Comparison of ENCODE assay signal across 9 cellular contexts in genomic region chr1:2921970-2922686, GRCh38.
A peak's percentile ranks its signal among the peaks of the same experiment; 100 is the strongest.
DNase-seq lines count a peak whose midpoint lies in the region; ATAC-seq, FAIRE-seq and TF ChIP-seq lines count a peak whose summit lies in the region.
"Had no signal": no experiment of that assay in that cellular context is flagged by ENCODE, and none has a peak within 500 bp of the region (broad histone marks: within the 10 kb centered on the region; RNA-seq: fewer than 3 reads in every experiment).

No MANE protein-coding gene starts in this region.

- H3K4me3 Mint-ChIP-seq in T-cell, result no peak overlapping the region

- POLR2A ChIA-PET in T-cell (lab: Charles Lee), result no interaction called here

- H3K27ac Mint-ChIP-seq in T-cell, result no peak overlapping the region

- no peaks in the 10 kb centered on the region for H3K9me3 Mint-ChIP-seq in T-cell

- H3K9ac ChIP-seq in colonic mucosa (ENCODE audit: low read depth in 2 of 2, low read length in 2 of 2), result no peak overlapping the region

- no peak for TF ChIP-seq POLR2A in vagina (IDR thresholded peaks at IDR 0.05)

- intact Hi-C loops in colonic mucosa (cut with DNase I), result loop anchor here (5.0 kb wide), 1 partner anchor 100 kb away; no protein-coding TSS in a partner anchor
- intact Hi-C loops in vagina (cut with DNase I), result no loop called here

- H3K36me3 ChIP-seq in colonic mucosa (no peaks in the 10 kb centered on the region), vagina (no peaks in the 10 kb centered on the region)

- DNase-seq in GM19239 (ENCODE audit: insufficient read length, low spot score), result peak; percentile 47
- peak in 23 of 34 experiments; percentile 2 to 54 (median 16) for DNase-seq in T-cell
- peak; percentile 22 for DNase-seq in colonic mucosa
- DNase-seq in stimulated activated CD4-positive, alpha-beta T cell treated with anti-CD3 and anti-CD28 coated beads, Interleukin-1b, Interleukin-23, amount 100 ng/mL, for 4 hours (ENCODE audit: low read depth in 2 of 2), result peak; percentile 36 to 41
- no peak for DNase-seq in inferior parietal cortex (ENCODE audit: extremely low spot score)
- no peak for DNase-seq in iPS-NIHi7 (ENCODE audit: extremely low spot score)
- no peak for DNase-seq in vagina (ENCODE audit: extremely low spot score in 2 of 2)
- DNase-seq: IMR-90 had no signal

- peaks cover 3 to 9% of the 10 kb centered on the region in 2 donors for H3K27me3 Mint-ChIP-seq in T-cell

- TF ChIP-seq CTCF in colonic mucosa (IDR thresholded peaks at IDR 0.05) (peak; percentile 74), vagina (IDR thresholded peaks at IDR 0.05) (peak in 1 of 3 experiments; percentile 19)

- CTCF ChIA-PET in T-cell (lab: Charles Lee), result interaction anchor here in 1 of 2 donors (0.6 kb wide), 1 partner anchor 371 kb away, joined by 4 read pairs; no protein-coding TSS in a partner anchor

- H3K27me3 ChIP-seq in colonic mucosa, result no peaks in the 10 kb centered on the region
- peaks cover 12% of the 10 kb centered on the region for H3K27me3 ChIP-seq in vagina

- no peak for FAIRE-seq in GM19239 (lab: Jason Lieb, UNC)

- H3K36me3 Mint-ChIP-seq in T-cell, result no peaks in the 10 kb centered on the region

- no peaks in the 10 kb centered on the region for H3K4me1 ChIP-seq in colonic mucosa
- no peaks in the 10 kb centered on the region for H3K4me1 ChIP-seq in vagina

- no peak overlapping the region for H3K27ac ChIP-seq in colonic mucosa
- no peak overlapping the region for H3K27ac ChIP-seq in vagina

- no peaks in the 10 kb centered on the region for H3K9me3 ChIP-seq in colonic mucosa
- no peaks in the 10 kb centered on the region for H3K9me3 ChIP-seq in vagina

- peaks cover 0 to 5% (median 2%) of the 10 kb centered on the region in 3 donors for H3K4me1 Mint-ChIP-seq in T-cell

- ATAC-seq in T-cell (replicated peaks in 1 of 4), result peak in 3 of 4 experiments; percentile 59 to 64 (median 62)
- ATAC-seq in HG03571 (IDR thresholded peaks at IDR 0.05; ENCODE audit: unreplicated experiment), result no peak

- H3K4me3 ChIP-seq in colonic mucosa (no peak overlapping the region), vagina (no peak overlapping the region)

Comparison
In these comparisons a context has a peak if more than half of its experiments do, and no peak if none do; other contexts are left out.
1. DNase-seq: peak in GM19239 (single experiment), T-cell (23 of 34), colonic mucosa (single experiment) and stimulated activated CD4-positive, alpha-beta T cell treated with anti-CD3 and anti-CD28 coated beads, Interleukin-1b, Interleukin-23, amount 100 ng/mL, for 4 hours (2 of 2); none in inferior parietal cortex (single experiment), iPS-NIHi7 (single experiment) and vagina (0 of 2).